In genomic region chr12:31722580-31722979, GRCh38 we compare ENCODE assay signal across 1 cellular context.
TF ChIP-seq lines count a peak whose summit lies in the region.

No MANE protein-coding gene starts in this region.

TF ChIP-seq in GM12878, 131 proteins besides CTCF, POLR2A, EP300 and RAD21 (continued from another document):
- no peak for TF ChIP-seq SUPT20H (IDR thresholded peaks at IDR 0.05; ENCODE audit: borderline replicate concordance, control insufficient read depth, low read depth, low read length)
- TF ChIP-seq RCOR1 (conservative IDR thresholded peaks at IDR 0.05; ENCODE audit: low read depth, low read length), result no peak
- no peak for TF ChIP-seq RFX5 (IDR thresholded peaks at IDR 0.05; ENCODE audit: low read depth, low read length)
